ENCODE assay signal across 1 cellular context in genomic region chr7:26193432-26194206, GRCh38.
TF ChIP-seq lines count a peak whose summit lies in the region.

No MANE protein-coding gene starts in this region.

TF ChIP-seq in K562, 482 proteins besides CTCF, POLR2A, EP300 and RAD21 (continued from another document):
- TF ChIP-seq SFPQ (IDR thresholded peaks at IDR 0.05; ENCODE audit: low read depth, low read length), result no peak
- no peak for TF ChIP-seq RBM25 (IDR thresholded peaks at IDR 0.05; ENCODE audit: low read depth, low read length, severe bottlenecking)
- TF ChIP-seq THRB (CRISPR knock-in tag; conservative IDR thresholded peaks at IDR 0.05), result 0 out of 2 replicates have a peak, but pooled peaks have one; percentile 12
- 0 out of 2 replicates have a peak, but pooled peaks have one; percentile 10 for TF ChIP-seq TFAP4 (CRISPR knock-in tag; IDR thresholded peaks at IDR 0.05; ENCODE audit: borderline replicate concordance)
